1 cellular context compared by ENCODE assay signal in genomic region chr1:169485427-169486280, GRCh38.
TF ChIP-seq lines count a peak whose summit lies in the region.

Gene SLC19A2 (minus strand): TSS chr1:169485944. CDS start chr1:169485766, 178 bp downstream.

TF ChIP-seq in K562, 482 proteins besides CTCF, POLR2A, EP300 and RAD21 (continued from another document and continues in another):
- TF ChIP-seq SFPQ (IDR thresholded peaks at IDR 0.05; ENCODE audit: low read depth, low read length) (no peak), RNF2 (IDR thresholded peaks at IDR 0.05) (peak; percentile 55), ZNF175 (CRISPR knock-in tag; IDR thresholded peaks at IDR 0.05; ENCODE audit: low read depth) (no peak), MXD1 (CRISPR knock-in tag; IDR thresholded peaks at IDR 0.05; ENCODE audit: borderline replicate concordance, poor library complexity, severe bottlenecking) (no peak), PHB2 (IDR thresholded peaks at IDR 0.05; ENCODE audit: low read depth) (no peak), ZNF668 (CRISPR knock-in tag; IDR thresholded peaks at IDR 0.05) (no peak), PATZ1 (CRISPR knock-in tag; IDR thresholded peaks at IDR 0.05; ENCODE audit: borderline replicate concordance) (no peak), MED1 (CRISPR knock-in tag; IDR thresholded peaks at IDR 0.05; ENCODE audit: borderline replicate concordance) (no peak), ETS2 (tag; IDR thresholded peaks at IDR 0.05; ENCODE audit: borderline replicate concordance, poor library complexity, severe bottlenecking) (peak; percentile 38), ZBTB12 (CRISPR knock-in tag; IDR thresholded peaks at IDR 0.05) (peak; percentile 71), RFX1 (IDR thresholded peaks at IDR 0.05) (no peak), ZNF592 (IDR thresholded peaks at IDR 0.05) (no peak), ZNF584 (CRISPR knock-in tag; IDR thresholded peaks at IDR 0.05; ENCODE audit: low read depth) (no peak), RBM15 (IDR thresholded peaks at IDR 0.05; ENCODE audit: insufficient read depth, low read length) (no peak), TARDBP (IDR thresholded peaks at IDR 0.05) (no peak), DPF2 (IDR thresholded peaks at IDR 0.05) (no peak), KAT8 (IDR thresholded peaks at IDR 0.05; ENCODE audit: low read depth) (no peak), ZNF551 (CRISPR knock-in tag; IDR thresholded peaks at IDR 0.05) (no peak), ARNT (IDR thresholded peaks at IDR 0.05) (0 out of 4 replicates have a peak, but pooled peaks of 1 of the 2 experiments have one; percentile 60), REST (CRISPR knock-in tag; IDR thresholded peaks at IDR 0.05; ENCODE audit: low read depth) (0 out of 2 replicates have a peak, but pooled peaks have one; percentile 16), ATF3 (IDR thresholded peaks at IDR 0.05) (no peak), ATF3 (CRISPR knock-in tag; conservative IDR thresholded peaks at IDR 0.05) (no peak; the same call in 1 of the 2 replicates), L3MBTL2 (IDR thresholded peaks at IDR 0.05) (peak; percentile 92), FUS (optimal IDR thresholded peaks at IDR 0.05; ENCODE audit: low read depth, low read length) (peak; percentile 16), TSHZ1 (CRISPR knock-in tag; IDR thresholded peaks at IDR 0.05) (no peak), GTF3C2 (IDR thresholded peaks at IDR 0.05; ENCODE audit: borderline replicate concordance, extremely low read depth, insufficient read length) (no peak), DDX20 (tag; IDR thresholded peaks at IDR 0.05; ENCODE audit: low read depth) (no peak)
